Comparison of ENCODE assay signal across 29 cellular contexts in genomic region chr5:178261666-178262600, GRCh38.
"Had no signal": no experiment of that assay in that cellular context is flagged by ENCODE, and none has a peak within 500 bp of the region (broad histone marks: within the 10 kb centered on the region; RNA-seq: fewer than 3 reads in every experiment).

No MANE protein-coding gene starts in this region.

- DNase-seq: activated CD4-positive, alpha-beta T cell treated with anti-CD3 and anti-CD28 coated beads for 36 hours; activated CD4-positive, alpha-beta T cell treated with anti-CD3 and anti-CD28 coated beads, Interleukin-2, amount 50 U/mL, for 48 hours; activated CD4-positive, CD25-positive, alpha-beta regulatory T cell; activated CD8-positive, alpha-beta memory T cell treated with anti-CD3 and anti-CD28 coated beads for 24 hours; activated effector memory CD4-positive, alpha-beta T cell treated with Interleukin-2 at 50 U/mL for 16 hours; activated naive CD4-positive, alpha-beta T cell treated with anti-CD3 and anti-CD28 coated beads for 36 hours; activated naive CD8-positive, alpha-beta T cell treated with anti-CD3 and anti-CD28 coated beads, Interleukin-2, amount 50 U/mL, for 24 hours; amygdala; caudate nucleus; cortex of kidney; foreskin fibroblast; head of caudate nucleus; hippocampal formation; kidney glomerular epithelial cell; nucleus accumbens; retina; sigmoid colon; small intestine; stimulated activated CD4-positive, alpha-beta T cell treated with anti-CD3 and anti-CD28 coated beads, Interleukin-4, amount 100 ng/mL, for 24 hours; stimulated activated naive B cell treated with anti-CD40 and anti-IgM and Interleukin-4, amounts not matched to agents 10 μg/mL and 1 μg/mL and 100 μg/mL, for 72 hours; stomach; T-cell; thyroid gland had no signal

- H3K27ac Mint-ChIP-seq: activated CD4-positive, alpha-beta T cell treated with anti-CD3 and anti-CD28 coated beads for 36 hours; activated naive CD4-positive, alpha-beta T cell treated with anti-CD3 and anti-CD28 coated beads for 36 hours; activated naive CD8-positive, alpha-beta T cell treated with anti-CD3 and anti-CD28 coated beads, Interleukin-2, amount 50 U/mL, for 24 hours; nephron; stimulated activated naive B cell treated with anti-CD40 and anti-IgM and Interleukin-4, amounts not matched to agents 10 μg/mL and 1 μg/mL and 100 μg/mL, for 72 hours had no signal

- H3K9me3 Mint-ChIP-seq: activated naive CD4-positive, alpha-beta T cell treated with anti-CD3 and anti-CD28 coated beads for 36 hours; activated naive CD8-positive, alpha-beta T cell treated with anti-CD3 and anti-CD28 coated beads, Interleukin-2, amount 50 U/mL, for 24 hours; nephron had no signal

- H3K4me1 ChIP-seq: pancreas, prostate gland, sigmoid colon, stomach, thyroid gland had no signal

- H3K9me3 ChIP-seq: pancreas, prostate gland, sigmoid colon, stomach, thyroid gland had no signal

- H3K27me3 ChIP-seq: pancreas, sigmoid colon, stomach, thyroid gland had no signal

- H3K36me3 Mint-ChIP-seq: stimulated activated naive B cell treated with anti-CD40 and anti-IgM and Interleukin-4, amounts not matched to agents 10 μg/mL and 1 μg/mL and 100 μg/mL, for 72 hours; T-cell had no signal

- H3K4me3 ChIP-seq: lung, pancreas, prostate gland, sigmoid colon, stomach, thyroid gland had no signal

- ATAC-seq: activated CD4-positive, alpha-beta T cell treated with anti-CD3 and anti-CD28 coated beads for 36 hours; activated naive CD8-positive, alpha-beta T cell treated with anti-CD3 and anti-CD28 coated beads, Interleukin-2, amount 50 U/mL, for 24 hours; esophagus mucosa; left lobe of liver; pancreas; stimulated activated naive B cell treated with anti-CD40 and anti-IgM and Interleukin-4, amounts not matched to agents 10 μg/mL and 1 μg/mL and 100 μg/mL, for 72 hours; T-cell had no signal

- H3K4me1 Mint-ChIP-seq: activated CD4-positive, alpha-beta T cell treated with anti-CD3 and anti-CD28 coated beads for 36 hours; nephron; T-cell had no signal

- H3K4me3 Mint-ChIP-seq: activated CD4-positive, alpha-beta T cell treated with anti-CD3 and anti-CD28 coated beads for 36 hours; activated naive CD4-positive, alpha-beta T cell treated with anti-CD3 and anti-CD28 coated beads for 36 hours; activated naive CD8-positive, alpha-beta T cell treated with anti-CD3 and anti-CD28 coated beads, Interleukin-2, amount 50 U/mL, for 24 hours; nephron; stimulated activated naive B cell treated with anti-CD40 and anti-IgM and Interleukin-4, amounts not matched to agents 10 μg/mL and 1 μg/mL and 100 μg/mL, for 72 hours; T-cell had no signal

- H3K36me3 ChIP-seq: pancreas, prostate gland, sigmoid colon, stomach, thyroid gland had no signal

- H3K27me3 Mint-ChIP-seq: activated naive CD8-positive, alpha-beta T cell treated with anti-CD3 and anti-CD28 coated beads, Interleukin-2, amount 50 U/mL, for 24 hours; T-cell had no signal

- H3K27ac ChIP-seq: pancreas, prostate gland, sigmoid colon, stomach, thyroid gland had no signal
